ENCODE assay signal across 7 cellular contexts in genomic region chr11:10808553-10809372, GRCh38. TPM values are rescaled to one million over a fixed set of nuclear protein-coding genes. Genes with fewer than 3 reads are reported as not detected.
DNase-seq lines count a peak whose midpoint lies in the region; ATAC-seq, FAIRE-seq and TF ChIP-seq lines count a peak whose summit lies in the region.

TSS of gene EIF4G2 (minus strand) at chr11:10808926.

- in situ Hi-C loops in astrocyte of the cerebellum (cut with HindIII; ENCODE audit: low sequenced_read_pairs): no loop called here

- peak; percentile 93 for ATAC-seq in HG02981 (IDR thresholded peaks at IDR 0.05; ENCODE audit: unreplicated experiment)

- H3K4me3 ChIP-seq in astrocyte of the cerebellum (ENCODE audit: low read depth, low read length): peak within 1 kb of the TSS; percentile 81

- peak; percentile 97 for FAIRE-seq in GM18507 (lab: Jason Lieb, UNC)

- TF ChIP-seq CTCF in astrocyte of the cerebellum (IDR thresholded peaks at IDR 0.05; ENCODE audit: low read depth, low read length, missing control alignments): no peak

- peak; percentile 96 for DNase-seq in GM18507 (ENCODE audit: extremely low spot score, insufficient read length, low read depth)
- peak; percentile 95 for DNase-seq in NCI-H2029 treated with DMSO at 0.1 percent for 48 hours (lab: John Stamatoyannopoulos, UW)
- DNase-seq in T-helper 9 cell: peak; percentile 95
- peak; percentile 95 for DNase-seq in astrocyte of the cerebellum (ENCODE audit: low read depth)
- peak; percentile 98 for DNase-seq in hepatic stellate cell (ENCODE audit: low spot score)
- peak; percentile 94 for DNase-seq in renal cortical epithelial cell (ENCODE audit: low read depth)

RNA-seq across cellular contexts. Expression of gene EIF4G2, which starts in this region (rescaled TPM):
- 664 and 870 TPM in 2 replicates for total RNA-seq in renal cortical epithelial cell

Comparison
In these comparisons a context has a peak if more than half of its experiments do, and no peak if none do; other contexts are left out.
1. Peak in every context shown above with its lines: DNase-seq, ATAC-seq and H3K4me3 ChIP-seq.